In genomic region chr3:179563298-179563934, GRCh38 we compare ENCODE assay signal across 1 cellular context.
A peak's percentile ranks its signal among the peaks of the same experiment; 100 is the strongest.
TF ChIP-seq lines count a peak whose summit lies in the region.

No MANE protein-coding gene starts in this region.

TF ChIP-seq in PFSK-1, 5 proteins besides CTCF, POLR2A, EP300 and RAD21 (continued from another document):
- no peak for TF ChIP-seq REST (IDR thresholded peaks at IDR 0.05; ENCODE audit: insufficient read depth in 1 of 2, low read depth in 2 of 2, low read length in 2 of 2)
- TF ChIP-seq TAF1 (IDR thresholded peaks at IDR 0.05; ENCODE audit: borderline replicate concordance, insufficient read depth, low read length) = no peak
- no peak for TF ChIP-seq SIN3A (IDR thresholded peaks at IDR 0.05; ENCODE audit: borderline replicate concordance, insufficient read depth, low read length)
- 0 out of 2 replicates have a peak, but pooled peaks have one; percentile 1 for TF ChIP-seq POLR2AphosphoS5 (IDR thresholded peaks at IDR 0.05; ENCODE audit: low read depth, low read length)
